ENCODE assay signal across 11 cellular contexts in the genomic region with DNA sequence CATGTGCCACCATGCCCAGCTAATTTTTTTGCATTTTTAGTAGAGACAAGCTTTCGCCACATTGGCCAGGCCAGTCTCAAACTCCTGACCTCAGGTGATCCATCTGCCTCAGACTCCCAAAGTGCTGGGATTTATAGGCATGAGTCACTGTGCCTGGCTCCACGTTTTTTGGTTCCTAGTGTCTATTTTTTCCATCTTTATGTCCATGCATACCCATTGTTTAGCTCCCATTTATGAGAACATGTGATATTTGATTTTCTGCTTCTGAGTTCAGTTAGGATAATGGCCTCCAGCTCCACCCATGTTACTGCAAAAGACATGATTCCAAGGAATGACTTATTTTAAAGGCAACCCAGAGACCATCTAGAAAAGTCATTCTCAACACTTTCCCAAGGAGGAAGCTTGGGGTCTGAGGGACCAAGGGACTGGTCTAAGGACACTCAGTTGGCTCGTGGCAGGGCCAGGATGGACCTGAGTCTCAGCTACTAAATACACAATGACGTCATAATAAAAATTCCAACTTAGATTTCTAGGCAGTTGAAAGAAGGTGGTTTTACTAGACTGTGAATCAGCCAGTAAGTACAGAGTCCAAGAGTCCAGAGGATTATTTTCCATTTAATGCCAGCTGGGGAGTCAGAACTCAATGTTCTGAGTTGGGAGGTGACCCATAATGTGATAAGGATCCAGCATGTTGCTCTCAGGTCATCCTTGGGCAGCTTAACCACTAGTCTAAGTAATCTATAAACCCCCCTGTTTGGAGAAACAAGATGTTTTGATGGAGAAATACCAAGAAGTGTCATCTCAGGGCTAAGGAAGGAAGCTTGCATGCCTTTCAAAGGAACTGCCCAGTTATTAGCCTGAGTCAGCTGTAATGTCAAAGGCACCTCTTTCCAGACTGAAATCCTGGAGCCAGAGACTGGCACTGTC. TPM values are rescaled to one million over a fixed set of nuclear protein-coding genes. Genes with fewer than 3 reads are reported as not detected.
DNase-seq lines count a peak whose midpoint lies in the region; ATAC-seq and TF ChIP-seq lines count a peak whose summit lies in the region.
"Had no signal": no experiment of that assay in that cellular context is flagged by ENCODE, and none has a peak within 500 bp of the region (broad histone marks: within the 10 kb centered on the region; RNA-seq: fewer than 3 reads in every experiment).

No MANE protein-coding gene starts in this region.

- H3K27me3 ChIP-seq in MG63 (no peaks in the 10 kb centered on the region), colonic mucosa (no peaks in the 10 kb centered on the region), right cardiac atrium (ENCODE audit: control insufficient read depth, insufficient read depth) (no peaks in the 10 kb centered on the region)

- 87% methylated on average over 4 of the region's 4 CpGs for WGBS in right cardiac atrium

- no peak overlapping the region for H3K4me3 ChIP-seq in MG63
- no peak overlapping the region for H3K4me3 ChIP-seq in colonic mucosa
- H3K4me3 ChIP-seq in right cardiac atrium (ENCODE audit: low read length), result no peak overlapping the region

- no peak overlapping the region for H3K9ac ChIP-seq in colonic mucosa (ENCODE audit: low read depth in 2 of 2, low read length in 2 of 2)

- ATAC-seq in omental fat pad (ENCODE audit: low FRiP score) (peak; percentile 64), GM21381 (IDR thresholded peaks at IDR 0.05; ENCODE audit: unreplicated experiment) (no peak), GM19397 (IDR thresholded peaks at IDR 0.05; ENCODE audit: unreplicated experiment) (no peak), right cardiac atrium (no peak)

- H3K36me3 ChIP-seq in MG63 (no peaks in the 10 kb centered on the region), colonic mucosa (no peaks in the 10 kb centered on the region)

- peak overlapping the region; percentile 74 for H3K27ac ChIP-seq in colonic mucosa
- no peak overlapping the region for H3K27ac ChIP-seq in right cardiac atrium (ENCODE audit: low read length)

- H3K9me3 ChIP-seq in MG63, result no peaks in the 10 kb centered on the region
- no peaks in the 10 kb centered on the region for H3K9me3 ChIP-seq in colonic mucosa
- H3K9me3 ChIP-seq in right cardiac atrium (ENCODE audit: control insufficient read depth, low read length), result no peaks in the 10 kb centered on the region

- intact Hi-C loops in colonic mucosa (cut with DNase I), result no loop called here
- intact Hi-C loops in right cardiac atrium (cut with DNase I), result no loop called here

- TF ChIP-seq CTCF in colonic mucosa (IDR thresholded peaks at IDR 0.05) (no peak), omental fat pad (IDR thresholded peaks at IDR 0.05) (no peak)

- H3K4me1 ChIP-seq in colonic mucosa (peaks cover 6% of the 10 kb centered on the region), right cardiac atrium (ENCODE audit: control insufficient read depth, insufficient read depth, low read length) (peaks cover 13% of the 10 kb centered on the region)

- DNase-seq in AG20443 (ENCODE audit: low spot score) (peak; percentile 59), MG63 (peak; percentile 52), colonic mucosa (peak; percentile 38), omental fat pad (ENCODE audit: low spot score) (no peak), NCI-H524 (lab: John Stamatoyannopoulos, UW) (no peak), right cardiac atrium (no peak)
- DNase-seq: amygdala; NCI-H1436 treated with DMSO at 0.1 percent for 48 hours; stimulated activated CD4-positive, alpha-beta T cell treated with anti-CD3 and anti-CD28 coated beads, Interleukin-4, amount 100 ng/mL, for 1 hour had no signal

RNA-seq across cellular contexts. Expression of a gene that starts 39.4 kb away (rescaled TPM):
- total RNA-seq in MG63 (2014; rRNA removed; shearing (Covaris generic); ENCODE audit: low replicate concordance), result 1.7 and 2.6 TPM in 2 replicates
- total RNA-seq in colonic mucosa (10 to 100 TPM in 1 of 2 donors, 1 to 10 TPM in 1; 5.8 to 11.1 TPM), omental fat pad (1 to 10 TPM; 3.4 to 6.2 (median 4.2) TPM), right cardiac atrium (10 to 100 TPM in 3 of 4 donors, 1 to 10 TPM in 1; 8.5 to 14.1 (median 12.4) TPM)
- polyA plus RNA-seq in right cardiac atrium, result 3.7 TPM

Comparison
In these comparisons a context has a peak if more than half of its experiments do, and no peak if none do; other contexts are left out.
1. DNase-seq: peak in AG20443 (single experiment), MG63 (single experiment) and colonic mucosa (single experiment); none in omental fat pad (single experiment), NCI-H524 (0 of 2) and right cardiac atrium (0 of 3).